ENCODE assay signal across 3 cellular contexts in genomic region chr16:21680714-21681113, GRCh38. TPM values are rescaled to one million over a fixed set of nuclear protein-coding genes. Genes with fewer than 3 reads are reported as not detected.
"Had no signal": no experiment of that assay in that cellular context is flagged by ENCODE, and none has a peak within 500 bp of the region (broad histone marks: within the 10 kb centered on the region; RNA-seq: fewer than 3 reads in every experiment).

No MANE protein-coding gene starts in this region.

RNA-seq across cellular contexts. Expression of gene OTOA, which starts 16.9 kb away (rescaled TPM):
- polyA plus RNA-seq: IgD-negative memory B cell had no signal

RNA-seq across cellular contexts. Expression of gene IGSF6, which starts 28.3 kb away (rescaled TPM):
- total RNA-seq: HT-29, HT1080 had no signal
